ENCODE assay signal across 8 cellular contexts in the genomic region with DNA sequence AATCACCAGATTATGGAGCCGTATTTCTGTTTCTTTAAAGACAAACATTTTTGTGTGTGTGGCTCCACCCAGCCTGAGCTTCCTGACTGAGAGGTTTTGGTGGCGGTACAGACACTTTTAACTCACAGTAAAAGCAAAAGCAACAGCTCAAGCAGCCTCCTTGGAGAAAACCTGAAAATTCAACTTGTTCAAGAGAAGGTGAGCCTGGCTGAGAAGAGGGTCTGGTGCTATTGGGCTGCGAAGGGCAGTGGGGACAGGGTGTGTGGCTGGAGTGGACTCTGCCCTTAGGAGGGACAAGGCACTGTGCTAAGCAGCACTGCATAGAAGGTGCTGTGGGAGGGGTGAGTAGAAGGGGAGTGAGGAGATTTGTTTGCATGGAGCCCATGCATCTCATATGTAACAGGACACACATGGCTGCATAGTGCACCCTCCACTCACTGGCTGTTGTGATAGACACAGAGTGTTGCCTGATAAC. TPM values are rescaled to one million over a fixed set of nuclear protein-coding genes. Genes with fewer than 3 reads are reported as not detected.
DNase-seq lines count a peak whose midpoint lies in the region; ATAC-seq and TF ChIP-seq lines count a peak whose summit lies in the region.

Gene GIMAP7 (plus strand): TSS at position 125 of the 475 bp plus-strand sequence. CDS start 5,103 bp downstream, outside the sequence.

- H3K23ac ChIP-seq in trophoblast cell (ENCODE audit: low read length) = no peak within 1 kb of the TSS

- TF ChIP-seq CTCF in GM12875 (IDR thresholded peaks at IDR 0.05; ENCODE audit: borderline replicate concordance, insufficient read depth, low read depth, low read length) (no peak), left lung (IDR thresholded peaks at IDR 0.05) (no peak), stomach (IDR thresholded peaks at IDR 0.05) (no peak), WERI-Rb-1 (IDR thresholded peaks at IDR 0.05; ENCODE audit: low read depth, low read length) (no peak)

- H3K4me1 ChIP-seq in left lung (peaks cover 0 to 5% of the 10 kb centered on the region in 2 donors), stomach (no peaks in the 10 kb centered on the region), trophoblast cell (ENCODE audit: control insufficient read depth in 1 of 2, insufficient read depth in 2 of 2, low read length in 2 of 2) (no peaks in the 10 kb centered on the region)

- no peaks in the 10 kb centered on the region for H3K9me3 ChIP-seq in left lung
- no peaks in the 10 kb centered on the region for H3K9me3 ChIP-seq in stomach
- peaks cover 5% of the 10 kb centered on the region for H3K9me3 ChIP-seq in WERI-Rb-1 (ENCODE audit: severe bottlenecking)
- H3K9me3 ChIP-seq in trophoblast cell (ENCODE audit: insufficient read depth, low read depth, low read length) = no peaks in the 10 kb centered on the region

- H3K27me3 ChIP-seq in left lung = no peaks in the 10 kb centered on the region
- no peaks in the 10 kb centered on the region for H3K27me3 ChIP-seq in stomach
- H3K27me3 ChIP-seq in WERI-Rb-1 (ENCODE audit: insufficient read depth, low read depth, severe bottlenecking) = peaks cover 2% of the 10 kb centered on the region
- H3K27me3 ChIP-seq in trophoblast cell (ENCODE audit: insufficient read depth, low read length) = no peaks in the 10 kb centered on the region

- peaks cover 0 to under 1% of the 10 kb centered on the region in 2 donors for H3K36me3 ChIP-seq in left lung
- no peaks in the 10 kb centered on the region for H3K36me3 ChIP-seq in stomach
- H3K36me3 ChIP-seq in WERI-Rb-1 = no peaks in the 10 kb centered on the region
- H3K36me3 ChIP-seq in trophoblast cell (ENCODE audit: control insufficient read depth in 1 of 2, insufficient read depth in 2 of 2, low read length in 2 of 2) = no peaks in the 10 kb centered on the region

- no peak within 1 kb of the TSS for H2AFZ ChIP-seq in trophoblast cell (ENCODE audit: insufficient read depth, low read length, poor library complexity)

- no peak within 1 kb of the TSS for H4K91ac ChIP-seq in trophoblast cell (ENCODE audit: low read depth, low read length)

- H3K4me2 ChIP-seq in trophoblast cell (ENCODE audit: low read length) = no peak within 1 kb of the TSS

- H2BK5ac ChIP-seq in trophoblast cell (ENCODE audit: low read depth, low read length, poor library complexity) = no peak within 1 kb of the TSS

- no peak within 1 kb of the TSS for H2BK120ac ChIP-seq in trophoblast cell (ENCODE audit: insufficient read depth, low read length, poor library complexity)

- no peak for TF ChIP-seq EP300 in stomach (IDR thresholded peaks at IDR 0.05)

- H3K4me3 ChIP-seq in GM12875 (ENCODE audit: low read depth, low read length) = peak within 1 kb of the TSS; percentile 68
- peak within 1 kb of the TSS; percentile 24 to 56 for H3K4me3 ChIP-seq in left lung
- peak within 1 kb of the TSS; percentile 22 to 43 (median 38) for H3K4me3 ChIP-seq in stomach
- no peak within 1 kb of the TSS for H3K4me3 ChIP-seq in WERI-Rb-1 (ENCODE audit: low read depth, low read length)
- H3K4me3 ChIP-seq in trophoblast cell (ENCODE audit: low read depth, low read length) = no peak within 1 kb of the TSS

- no peaks in the 10 kb centered on the region for H3K79me2 ChIP-seq in trophoblast cell (ENCODE audit: control insufficient read depth, insufficient read depth, low read length, poor library complexity)

- H3K9ac ChIP-seq in trophoblast cell (ENCODE audit: low read length) = no peak within 1 kb of the TSS

- H3K27ac ChIP-seq in left lung (peak within 1 kb of the TSS; percentile 63 to 78), stomach (peak within 1 kb of the TSS; percentile 16 to 71 (median 62)), WERI-Rb-1 (no peak within 1 kb of the TSS), trophoblast cell (ENCODE audit: low read depth, low read length) (no peak within 1 kb of the TSS)

- H2AK5ac ChIP-seq in trophoblast cell (ENCODE audit: low read length) = no peak within 1 kb of the TSS

- no peak within 1 kb of the TSS for H4K8ac ChIP-seq in trophoblast cell (ENCODE audit: low read depth, low read length)

- no peak within 1 kb of the TSS for H3K4ac ChIP-seq in trophoblast cell (ENCODE audit: low read depth, low read length)

- H4K12ac ChIP-seq in trophoblast cell (ENCODE audit: low read depth, low read length) = no peak within 1 kb of the TSS

- intact Hi-C loops in left lung (cut with DNase I) (no loop called here), stomach (cut with DNase I; ENCODE audit: low total_unique reads) (no loop called here)

- H2BK12ac ChIP-seq in trophoblast cell (ENCODE audit: low read length) = no peak within 1 kb of the TSS

- peak; percentile 72 to 75 for DNase-seq in activated T-cell treated with anti-CD3 and anti-CD28 coated beads, Interleukin-2, amount 50 U/mL, for 48 hours
- DNase-seq in left lung (no peak), stomach (no peak), WERI-Rb-1 (no peak), trophoblast cell (no peak), NCI-H1105 treated with DMSO at 0.1 percent for 48 hours (lab: John Stamatoyannopoulos, UW) (no peak)

- peak; percentile 61 for ATAC-seq in HG03064 (IDR thresholded peaks at IDR 0.05; ENCODE audit: low read depth, unreplicated experiment)
- peak; percentile 62 for ATAC-seq in left lung

- no peaks in the 10 kb centered on the region for H3K79me1 ChIP-seq in trophoblast cell (ENCODE audit: low read length)

- TF ChIP-seq POLR2A in stomach (IDR thresholded peaks at IDR 0.05) = no peak

- no peak within 1 kb of the TSS for H3K18ac ChIP-seq in trophoblast cell (ENCODE audit: low read length)

- H3K14ac ChIP-seq in trophoblast cell (ENCODE audit: low read length) = no peak within 1 kb of the TSS

- 18 to 38% (median 28%) methylated on average over 3 of the region's 3 CpGs for WGBS in stomach, 5 donors
- WGBS in trophoblast cell (ENCODE audit: extremely low coverage, insufficient coverage, insufficient read length) = no CpG with 5 or more reads among the region's 3 CpGs

RNA-seq across cellular contexts. Expression of gene GIMAP7, which starts in this region (rescaled TPM):
- total RNA-seq in left lung (10 to 100 TPM; 16.7 to 48.4 TPM), stomach (10 to 100 TPM in 2 of 5 donors, 1 to 10 TPM in 2, not detected in 1; 1.2 to 13.0 (median 7.5) TPM)
- polyA plus RNA-seq in stomach = 10 to 100 TPM in 2 of 3 donors, 1 to 10 TPM in 1; 9.0 to 15.9 (median 14.8) TPM
- not detected in 2 replicates for polyA plus RNA-seq in trophoblast cell (2013)

Comparison
In these comparisons a context has a peak if more than half of its experiments do, and no peak if none do; other contexts are left out.
1. H3K4me3 ChIP-seq: peak in GM12875 (single experiment), left lung (2 of 2) and stomach (4 of 4); none in WERI-Rb-1 (single experiment) and trophoblast cell (single experiment).
2. DNase-seq: peak in activated T-cell treated with anti-CD3 and anti-CD28 coated beads, Interleukin-2, amount 50 U/mL, for 48 hours (2 of 2); none in left lung (0 of 2), stomach (single experiment), WERI-Rb-1 (single experiment), trophoblast cell (0 of 2) and NCI-H1105 treated with DMSO at 0.1 percent for 48 hours (single experiment).
3. H3K27ac ChIP-seq: peak in left lung (2 of 2) and stomach (5 of 5); none in WERI-Rb-1 (single experiment) and trophoblast cell (single experiment).